7 cellular contexts compared by ENCODE assay signal in the genomic region with DNA sequence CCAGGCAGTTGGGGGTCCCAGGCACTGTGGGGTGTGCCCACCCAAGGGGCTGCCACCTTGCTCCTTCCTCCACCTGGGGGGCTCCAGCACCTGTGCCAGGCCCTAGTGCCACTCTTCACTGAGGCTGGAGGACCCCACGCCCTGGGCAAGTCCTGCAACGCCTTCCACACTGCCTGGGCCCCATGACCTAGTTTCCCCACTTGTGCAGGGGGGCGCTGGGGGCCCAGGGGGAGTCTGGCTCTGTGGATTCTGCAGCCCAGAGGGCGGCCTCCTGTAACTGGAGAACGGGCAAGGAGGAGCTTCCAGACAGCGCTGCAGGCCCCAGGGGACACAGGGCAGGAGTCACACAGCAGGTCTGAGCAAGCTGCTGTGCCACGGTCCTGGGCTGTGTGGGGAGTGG.
DNase-seq lines count a peak whose midpoint lies in the region; ATAC-seq, FAIRE-seq and TF ChIP-seq lines count a peak whose summit lies in the region.
"Not testable (repeated sequence)": the region's sequence is repeated elsewhere in the genome, so short reads cannot be mapped to it uniquely, and the experiment has no call there.

No MANE protein-coding gene starts in this region.

- POLR2A ChIA-PET in activated CD4-positive, alpha-beta memory T cell treated with anti-CD3 and anti-CD28 coated beads, Interleukin-2, amount 10 ng/mL, durations not matched to agents 7 days and 5 days (lab: Charles Lee): not testable (repeated sequence)

- CTCF ChIA-PET in activated CD4-positive, alpha-beta memory T cell treated with anti-CD3 and anti-CD28 coated beads, Interleukin-2, amount 10 ng/mL, durations not matched to agents 7 days and 5 days (lab: Charles Lee): not testable (repeated sequence)

- DNase-seq in DMS 273 (lab: John Stamatoyannopoulos, UW; ENCODE audit: unreplicated experiment) (peak; percentile 63), NCI-H2171 (lab: John Stamatoyannopoulos, UW) (peak; percentile 19), choroid plexus epithelial cell (ENCODE audit: low read depth) (peak; percentile 21), kidney (peak; percentile 56), osteoblast (ENCODE audit: insufficient read length, low spot score, missing footprints) (peak; percentile 61)
- peak; percentile 9 for DNase-seq in activated CD4-positive, alpha-beta memory T cell treated with anti-CD3 and anti-CD28 coated beads, Interleukin-2, amount 10 ng/mL, durations not matched to agents 7 days and 5 days

- H3K4me1 Mint-ChIP-seq in activated CD4-positive, alpha-beta memory T cell treated with anti-CD3 and anti-CD28 coated beads, Interleukin-2, amount 10 ng/mL, durations not matched to agents 7 days and 5 days: not testable (repeated sequence)
- peaks cover 32% of the 10 kb centered on the region for H3K4me1 Mint-ChIP-seq in stimulated activated memory B cell treated with anti-CD40 and anti-IgM and Interleukin-4, amounts not matched to agents 10 μg/mL and 1 μg/mL and 100 μg/mL, for 72 hours

- intact Hi-C loops in kidney (cut with DNase I): not testable (repeated sequence)

- H3K9ac ChIP-seq in kidney (ENCODE audit: low read length in 2 of 2): not testable (repeated sequence)

- H3K27me3 Mint-ChIP-seq in activated CD4-positive, alpha-beta memory T cell treated with anti-CD3 and anti-CD28 coated beads, Interleukin-2, amount 10 ng/mL, durations not matched to agents 7 days and 5 days: peaks cover 13% of the 10 kb centered on the region
- not testable (repeated sequence) for H3K27me3 Mint-ChIP-seq in stimulated activated memory B cell treated with anti-CD40 and anti-IgM and Interleukin-4, amounts not matched to agents 10 μg/mL and 1 μg/mL and 100 μg/mL, for 72 hours

- not testable (repeated sequence) for H3K9me3 ChIP-seq in kidney (ENCODE audit: control insufficient read depth in 1 of 2, low read length in 2 of 2); osteoblast (ENCODE audit: low read depth, low read length)

- FAIRE-seq in kidney (lab: Jason Lieb, UNC): not testable (repeated sequence)

- H2AFZ ChIP-seq in osteoblast (ENCODE audit: low read length): not testable (repeated sequence)

- not testable (repeated sequence) for H3K36me3 ChIP-seq in kidney (ENCODE audit: control insufficient read depth in 1 of 2, insufficient read depth in 2 of 2, low read length in 2 of 2); osteoblast (ENCODE audit: insufficient read depth, low read length)

- not testable (repeated sequence) for H3K4me3 Mint-ChIP-seq in activated CD4-positive, alpha-beta memory T cell treated with anti-CD3 and anti-CD28 coated beads, Interleukin-2, amount 10 ng/mL, durations not matched to agents 7 days and 5 days; stimulated activated memory B cell treated with anti-CD40 and anti-IgM and Interleukin-4, amounts not matched to agents 10 μg/mL and 1 μg/mL and 100 μg/mL, for 72 hours

- not testable (repeated sequence) for H3K4me2 ChIP-seq in osteoblast (ENCODE audit: insufficient read depth, low read length)

- H3K27me3 ChIP-seq in osteoblast (ENCODE audit: insufficient read depth, low read length): not testable (repeated sequence)

- not testable (repeated sequence) for H3K4me1 ChIP-seq in kidney (ENCODE audit: control insufficient read depth in 1 of 2, insufficient read depth in 1 of 2, low read depth in 1 of 2, low read length in 2 of 2); osteoblast (ENCODE audit: insufficient read depth, low read length)

- not testable (repeated sequence) for H3K79me2 ChIP-seq in osteoblast (ENCODE audit: insufficient read depth, low read length)

- H3K36me3 Mint-ChIP-seq in activated CD4-positive, alpha-beta memory T cell treated with anti-CD3 and anti-CD28 coated beads, Interleukin-2, amount 10 ng/mL, durations not matched to agents 7 days and 5 days (ENCODE audit: low read depth): not testable (repeated sequence)
- peaks cover 10% of the 10 kb centered on the region for H3K36me3 Mint-ChIP-seq in stimulated activated memory B cell treated with anti-CD40 and anti-IgM and Interleukin-4, amounts not matched to agents 10 μg/mL and 1 μg/mL and 100 μg/mL, for 72 hours

- not testable (repeated sequence) for H3K9me3 Mint-ChIP-seq in activated CD4-positive, alpha-beta memory T cell treated with anti-CD3 and anti-CD28 coated beads, Interleukin-2, amount 10 ng/mL, durations not matched to agents 7 days and 5 days; stimulated activated memory B cell treated with anti-CD40 and anti-IgM and Interleukin-4, amounts not matched to agents 10 μg/mL and 1 μg/mL and 100 μg/mL, for 72 hours

- not testable (repeated sequence) for H3K4me3 ChIP-seq in choroid plexus epithelial cell (ENCODE audit: low read depth, low read length); kidney (ENCODE audit: low read length in 2 of 2); osteoblast (ENCODE audit: insufficient read depth, low read length)

- H3K27ac Mint-ChIP-seq in activated CD4-positive, alpha-beta memory T cell treated with anti-CD3 and anti-CD28 coated beads, Interleukin-2, amount 10 ng/mL, durations not matched to agents 7 days and 5 days: not testable (repeated sequence)
- peak overlapping the region; percentile 73 for H3K27ac Mint-ChIP-seq in stimulated activated memory B cell treated with anti-CD40 and anti-IgM and Interleukin-4, amounts not matched to agents 10 μg/mL and 1 μg/mL and 100 μg/mL, for 72 hours

- not testable (repeated sequence) for H4K20me1 ChIP-seq in osteoblast (ENCODE audit: insufficient read depth, low read length)

- H3K27ac ChIP-seq in kidney (ENCODE audit: low read depth in 2 of 2, low read length in 2 of 2); osteoblast (ENCODE audit: low read depth, low read length): not testable (repeated sequence)

- not testable (repeated sequence) for ATAC-seq in stimulated activated memory B cell treated with anti-CD40 and anti-IgM and Interleukin-4, amounts not matched to agents 10 μg/mL and 1 μg/mL and 100 μg/mL, for 72 hours

- not testable (repeated sequence) for TF ChIP-seq CTCF in choroid plexus epithelial cell (conservative IDR thresholded peaks at IDR 0.05; ENCODE audit: low read depth, low read length); kidney (IDR thresholded peaks at IDR 0.05; ENCODE audit: borderline replicate concordance, extremely low read depth, insufficient read depth); osteoblast (IDR thresholded peaks at IDR 0.05; ENCODE audit: extremely low read depth, low read depth, low read length)

Comparison
In these comparisons a context has a peak if more than half of its experiments do, and no peak if none do; other contexts are left out.
1. DNase-seq: peak in every context shown above with its lines; median percentile 63 in DMS 273; 61 in osteoblast; 56 in kidney; 21 in choroid plexus epithelial cell; 19 in NCI-H2171; 9 in activated CD4-positive, alpha-beta memory T cell treated with anti-CD3 and anti-CD28 coated beads, Interleukin-2, amount 10 ng/mL, durations not matched to agents 7 days and 5 days.